Comparison of ENCODE assay signal across 17 cellular contexts in genomic region chr10:127739908-127740307, GRCh38. TPM values are rescaled to one million over a fixed set of nuclear protein-coding genes. Genes with fewer than 3 reads are reported as not detected.
DNase-seq lines count a peak whose midpoint lies in the region; ATAC-seq and TF ChIP-seq lines count a peak whose summit lies in the region.
"Had no signal": no experiment of that assay in that cellular context is flagged by ENCODE, and none has a peak within 500 bp of the region (broad histone marks: within the 10 kb centered on the region; RNA-seq: fewer than 3 reads in every experiment).

No MANE protein-coding gene starts in this region.

- H3K9me3 ChIP-seq in neural progenitor cell (ENCODE audit: low read depth), result no peaks in the 10 kb centered on the region
- H3K9me3 ChIP-seq: A549, BE2C, HAP-1 had no signal

- no peak overlapping the region for H3K4me2 ChIP-seq in neural progenitor cell
- H3K4me2 ChIP-seq: A549, GM23338 had no signal

- H3F3A ChIP-seq in neural progenitor cell (ENCODE audit: low read depth), result peaks cover 8% of the 10 kb centered on the region

- TF ChIP-seq CTCF in neural progenitor cell (IDR thresholded peaks at IDR 0.05) (no peak), GM13977 (IDR thresholded peaks at IDR 0.05; ENCODE audit: extremely low read depth, insufficient read depth, missing control alignments) (no peak)

- no peak overlapping the region for H3K4me3 ChIP-seq in neural progenitor cell
- H3K4me3 ChIP-seq: A549, GM12878, GM23338, HAP-1 had no signal

- no peaks in the 10 kb centered on the region for H3K9me3 Mint-ChIP-seq in stimulated activated naive CD8-positive, alpha-beta T cell treated with anti-CD3 and anti-CD28 coated beads, Interleukin-15, Interleukin-2, amounts not matched to agents 100 ng/mL and 50 ng/mL, for 24 hours
- H3K9me3 Mint-ChIP-seq in activated T-helper 17 cell treated with anti-CD3 and anti-CD28 coated beads, Interleukin-2, amount 50 U/mL, for 72 hours, result no peaks in the 10 kb centered on the region
- H3K9me3 Mint-ChIP-seq in neural progenitor cell, result peaks cover 2% of the 10 kb centered on the region
- H3K9me3 Mint-ChIP-seq: GM23338 had no signal

- H4K20me1 ChIP-seq in neural progenitor cell (ENCODE audit: low read depth), result peaks cover 40% of the 10 kb centered on the region

- peaks cover 77% of the 10 kb centered on the region for H3K27me3 ChIP-seq in neural progenitor cell
- H3K27me3 ChIP-seq: BE2C had no signal

- in situ Hi-C loops in GM13977 (cut with MboI; ENCODE audit: low pct_unique_long_range_greater_than_20kb, low sequenced_read_pairs, unreplicated experiment), result no loop called here

- peaks cover 22% of the 10 kb centered on the region for H3K27me3 Mint-ChIP-seq in stimulated activated naive CD8-positive, alpha-beta T cell treated with anti-CD3 and anti-CD28 coated beads, Interleukin-15, Interleukin-2, amounts not matched to agents 100 ng/mL and 50 ng/mL, for 24 hours
- H3K27me3 Mint-ChIP-seq in activated T-helper 17 cell treated with anti-CD3 and anti-CD28 coated beads, Interleukin-2, amount 50 U/mL, for 72 hours, result peaks cover 12% of the 10 kb centered on the region
- peaks cover 52% of the 10 kb centered on the region for H3K27me3 Mint-ChIP-seq in neural progenitor cell (ENCODE audit: insufficient read depth, low read depth)

- H3K4me1 ChIP-seq in neural progenitor cell, result no peaks in the 10 kb centered on the region
- H3K4me1 ChIP-seq: A549, BE2C, HAP-1 had no signal

- no peak overlapping the region for H3K27ac ChIP-seq in neural progenitor cell
- H3K27ac ChIP-seq: A549, C4-2B had no signal

- no peak for DNase-seq in stimulated activated naive CD8-positive, alpha-beta T cell treated with anti-CD3 and anti-CD28 coated beads, Interleukin-15, Interleukin-2, amounts not matched to agents 100 U/mL and 50 U/mL, for 24 hours
- DNase-seq in neural progenitor cell (ENCODE audit: low spot score) (no peak), GM13977 (ENCODE audit: low spot score) (no peak), LoVo (ENCODE audit: low spot score) (no peak)
- DNase-seq: BE2C; CD4-positive, alpha-beta memory T cell; DMS79; HFFc6 had no signal

- H3K79me2 ChIP-seq in neural progenitor cell (ENCODE audit: low read depth), result no peaks in the 10 kb centered on the region

- ATAC-seq in stimulated activated naive CD8-positive, alpha-beta T cell treated with anti-CD3 and anti-CD28 coated beads, Interleukin-15, Interleukin-2, amounts not matched to agents 100 U/mL and 50 U/mL, for 24 hours, result no peak
- no peak for ATAC-seq in activated T-helper 17 cell treated with anti-CD3 and anti-CD28 coated beads, Interleukin-2, amount 50 U/mL, for 72 hours (replicated peaks)
- no peak for ATAC-seq in GM19452 (IDR thresholded peaks at IDR 0.05; ENCODE audit: unreplicated experiment)
- ATAC-seq: A549, GM12878, GM23338 had no signal

- H3K36me3 ChIP-seq in neural progenitor cell, result no peaks in the 10 kb centered on the region
- H3K36me3 ChIP-seq: BE2C, HAP-1 had no signal

- H3K9ac ChIP-seq in neural progenitor cell, result no peak overlapping the region

- H3K27ac Mint-ChIP-seq in stimulated activated naive CD8-positive, alpha-beta T cell treated with anti-CD3 and anti-CD28 coated beads, Interleukin-15, Interleukin-2, amounts not matched to agents 100 ng/mL and 50 ng/mL, for 24 hours, result peak overlapping the region; percentile 40
- peak overlapping the region; percentile 30 for H3K27ac Mint-ChIP-seq in activated T-helper 17 cell treated with anti-CD3 and anti-CD28 coated beads, Interleukin-2, amount 50 U/mL, for 72 hours
- H3K27ac Mint-ChIP-seq in neural progenitor cell, result no peak overlapping the region
- H3K27ac Mint-ChIP-seq: CD4-positive, alpha-beta memory T cell; GM23338; HFFc6 had no signal

- no peaks in the 10 kb centered on the region for H3K36me3 Mint-ChIP-seq in stimulated activated naive CD8-positive, alpha-beta T cell treated with anti-CD3 and anti-CD28 coated beads, Interleukin-15, Interleukin-2, amounts not matched to agents 100 ng/mL and 50 ng/mL, for 24 hours (ENCODE audit: low read depth)
- H3K36me3 Mint-ChIP-seq in activated T-helper 17 cell treated with anti-CD3 and anti-CD28 coated beads, Interleukin-2, amount 50 U/mL, for 72 hours (ENCODE audit: low read depth), result peaks cover 5% of the 10 kb centered on the region
- no peaks in the 10 kb centered on the region for H3K36me3 Mint-ChIP-seq in neural progenitor cell
- H3K36me3 Mint-ChIP-seq: CD4-positive, alpha-beta memory T cell had no signal

- no peak overlapping the region for H3K4me3 Mint-ChIP-seq in stimulated activated naive CD8-positive, alpha-beta T cell treated with anti-CD3 and anti-CD28 coated beads, Interleukin-15, Interleukin-2, amounts not matched to agents 100 ng/mL and 50 ng/mL, for 24 hours
- no peak overlapping the region for H3K4me3 Mint-ChIP-seq in activated T-helper 17 cell treated with anti-CD3 and anti-CD28 coated beads, Interleukin-2, amount 50 U/mL, for 72 hours
- peak overlapping the region; percentile 15 for H3K4me3 Mint-ChIP-seq in neural progenitor cell
- H3K4me3 Mint-ChIP-seq: CD4-positive, alpha-beta memory T cell; GM23338; HFFc6 had no signal

- H2AFZ ChIP-seq in neural progenitor cell (replicated peaks), result no peak overlapping the region
- H2AFZ ChIP-seq: GM23338 had no signal

- no peaks in the 10 kb centered on the region for H3K4me1 Mint-ChIP-seq in stimulated activated naive CD8-positive, alpha-beta T cell treated with anti-CD3 and anti-CD28 coated beads, Interleukin-15, Interleukin-2, amounts not matched to agents 100 ng/mL and 50 ng/mL, for 24 hours (ENCODE audit: low read depth)
- H3K4me1 Mint-ChIP-seq in activated T-helper 17 cell treated with anti-CD3 and anti-CD28 coated beads, Interleukin-2, amount 50 U/mL, for 72 hours, result no peaks in the 10 kb centered on the region
- H3K4me1 Mint-ChIP-seq in neural progenitor cell, result peaks cover 9% of the 10 kb centered on the region
- H3K4me1 Mint-ChIP-seq: CD4-positive, alpha-beta memory T cell had no signal

RNA-seq across cellular contexts. Expression of gene FOXI2, which starts 2.9 kb away (rescaled TPM):
- total RNA-seq in activated T-helper 17 cell treated with anti-CD3 and anti-CD28 coated beads, Interleukin-2, amount 50 U/mL, for 72 hours, result not detected
- not detected in 2 replicates for total RNA-seq in neural progenitor cell (ENCODE audit: low replicate concordance)
- total RNA-seq: CD4-positive, alpha-beta memory T cell; G401; GM12878; HFFc6 had no signal
